9 cellular contexts compared by ENCODE assay signal in the genomic region with DNA sequence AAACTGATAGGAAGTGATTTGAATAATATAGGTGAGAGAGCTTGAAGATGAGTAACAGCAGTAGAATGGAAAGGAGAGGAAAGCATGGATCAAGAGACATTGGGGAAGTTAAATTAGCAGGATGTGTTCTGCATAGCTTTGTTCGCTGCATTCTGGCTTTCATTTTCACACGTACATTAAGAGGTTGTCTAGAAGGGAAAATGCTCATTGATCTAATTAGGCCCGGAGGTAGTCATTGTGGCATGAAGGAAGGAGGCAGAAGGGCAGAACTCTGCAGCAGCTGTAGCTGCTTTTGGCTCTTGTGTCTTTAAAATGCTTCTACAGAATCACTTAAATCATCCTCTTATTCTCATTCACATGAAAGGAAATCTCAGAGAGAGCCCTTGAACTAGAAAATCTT. TPM values are rescaled to one million over a fixed set of nuclear protein-coding genes. Genes with fewer than 3 reads are reported as not detected.
DNase-seq lines count a peak whose midpoint lies in the region; ATAC-seq, FAIRE-seq and TF ChIP-seq lines count a peak whose summit lies in the region.
"Had no signal": no experiment of that assay in that cellular context is flagged by ENCODE, and none has a peak within 500 bp of the region (broad histone marks: within the 10 kb centered on the region; RNA-seq: fewer than 3 reads in every experiment).

No MANE protein-coding gene starts in this region.

- peaks cover 6 to 10% of the 10 kb centered on the region in 2 donors for H3K4me1 ChIP-seq in naive thymus-derived CD4-positive, alpha-beta T cell (ENCODE audit: control insufficient read depth in 2 of 2, insufficient read depth in 2 of 2, low read length in 2 of 2)
- H3K4me1 ChIP-seq in HepG2 (ENCODE audit: insufficient read depth, low read length): no peaks in the 10 kb centered on the region

- no peak overlapping the region for H3K9ac ChIP-seq in HepG2 (ENCODE audit: insufficient read depth, low read depth, low read length)

- peak; percentile 86 for ATAC-seq in GM19035 (IDR thresholded peaks at IDR 0.05; ENCODE audit: unreplicated experiment)
- ATAC-seq in HG02642 (IDR thresholded peaks at IDR 0.05; ENCODE audit: poor library complexity, unreplicated experiment): peak; percentile 84
- ATAC-seq in naive thymus-derived CD4-positive, alpha-beta T cell: no peak
- ATAC-seq in HepG2: no peak

- POLR2A ChIA-PET in naive thymus-derived CD4-positive, alpha-beta T cell (lab: Charles Lee): no interaction called here
- POLR2A ChIA-PET in HepG2 (lab: Yijun Ruan, JAX): no interaction called here
- POLR2A ChIA-PET in HEK293T (lab: Yijun Ruan, JAX): no interaction called here

- CTCF ChIA-PET in naive thymus-derived CD4-positive, alpha-beta T cell (lab: Charles Lee): interaction anchor here (1.4 kb wide), 1 partner anchor 9 kb away, joined by 4 read pairs; no protein-coding TSS in a partner anchor
- CTCF ChIA-PET in HepG2 (lab: Yijun Ruan, JAX; ENCODE audit: low intra/inter-chr PET ratio, low total read pairs) (no interaction called here), HEK293T (lab: Yijun Ruan, JAX) (interaction anchor here (1.3 kb wide), 1 partner anchor 10 kb away, joined by 6 read pairs; no protein-coding TSS in a partner anchor)

- no peak overlapping the region for H2AFZ ChIP-seq in HepG2 (ENCODE audit: low read length)

- H3K79me2 ChIP-seq in HepG2 (ENCODE audit: insufficient read depth, low read length): no peaks in the 10 kb centered on the region

- no peaks in the 10 kb centered on the region for H3K36me3 ChIP-seq in naive thymus-derived CD4-positive, alpha-beta T cell (ENCODE audit: control insufficient read depth in 2 of 3, insufficient read depth in 3 of 3, low read length in 3 of 3)
- no peaks in the 10 kb centered on the region for H3K36me3 ChIP-seq in HepG2 (replicated peaks in 1 of 2; ENCODE audit: control insufficient read depth in 1 of 2, insufficient read depth in 2 of 2, low read length in 2 of 2)

- H4K20me1 ChIP-seq in HepG2 (ENCODE audit: insufficient read depth, low read length): no peaks in the 10 kb centered on the region

- no peaks in the 10 kb centered on the region for H3K27me3 ChIP-seq in naive thymus-derived CD4-positive, alpha-beta T cell (ENCODE audit: control insufficient read depth in 2 of 2, insufficient read depth in 2 of 2, low read length in 2 of 2)
- H3K27me3 ChIP-seq in HepG2 (ENCODE audit: control insufficient read depth in 1 of 2, insufficient read depth in 2 of 2, low read length in 2 of 2): no peaks in the 10 kb centered on the region

- H3K4me3 Mint-ChIP-seq in naive thymus-derived CD4-positive, alpha-beta T cell: peak overlapping the region; percentile 0 to 68 (median 44)
- H3K4me3 Mint-ChIP-seq: T-helper 1 cell treated with Interleukin-12 subunit alpha and Interleukin-12 subunit beta and Interleukin-4 antibody, amounts not matched to agents 30 μg/mL and 1 μg/mL, for 36 hours had no signal

- FAIRE-seq in HepG2 (lab: Jason Lieb, UNC): no peak

- H3K36me3 Mint-ChIP-seq in naive thymus-derived CD4-positive, alpha-beta T cell: peaks cover 0 to under 1% (median 0%) of the 10 kb centered on the region in 5 donors

- peaks cover 0 to under 1% (median 0%) of the 10 kb centered on the region in 11 donors for H3K9me3 Mint-ChIP-seq in naive thymus-derived CD4-positive, alpha-beta T cell
- H3K9me3 Mint-ChIP-seq: T-helper 1 cell treated with Interleukin-12 subunit alpha and Interleukin-12 subunit beta and Interleukin-4 antibody, amounts not matched to agents 30 μg/mL and 1 μg/mL, for 36 hours had no signal

- TF ChIP-seq RAD21 in HepG2 (CRISPR knock-in tag; IDR thresholded peaks at IDR 0.05): no peak

- no TSS peak for BruUV-seq in HepG2 (replicated peaks; lab: Mats Ljungman, UMichigan)

- no peak overlapping the region for H3K4me2 ChIP-seq in HepG2 (ENCODE audit: low read depth, low read length)

- peaks cover 0 to 9% (median 0%) of the 10 kb centered on the region in 5 donors for H3K27me3 Mint-ChIP-seq in naive thymus-derived CD4-positive, alpha-beta T cell

- in situ Hi-C loops in HepG2 (cut with HindIII; ENCODE audit: extremely low pct_ligation_motif_present, low pct_unique_long_range_greater_than_20kb): loop anchor here (25.0 kb wide), 1 partner anchor 352 kb away; no protein-coding TSS in a partner anchor

- intact Hi-C loops in naive thymus-derived CD4-positive, alpha-beta T cell (cut with micrococcal nuclease): no loop called here
- intact Hi-C loops in HepG2 (cut with micrococcal nuclease; ENCODE audit: unreplicated experiment): no loop called here

- peak overlapping the region in 7 of 9 donors; percentile 0 to 69 (median 16) for H3K27ac Mint-ChIP-seq in naive thymus-derived CD4-positive, alpha-beta T cell
- H3K27ac Mint-ChIP-seq: T-helper 1 cell treated with Interleukin-12 subunit alpha and Interleukin-12 subunit beta and Interleukin-4 antibody, amounts not matched to agents 30 μg/mL and 1 μg/mL, for 36 hours had no signal

- DNase-seq in OCI-M1 (lab: John Stamatoyannopoulos, UW): peak; percentile 30
- peak in 1 of 9 donors; percentile 4 for DNase-seq in naive thymus-derived CD4-positive, alpha-beta T cell
- DNase-seq in SKM-1 treated with dmso at 0.1 percent for 144 hours (lab: John Stamatoyannopoulos, UW; ENCODE audit: unreplicated experiment): no peak
- DNase-seq in 8988T: no peak
- no peak for DNase-seq in HepG2 (ENCODE audit: low spot score)
- DNase-seq in HEK293T (ENCODE audit: extremely low spot score): no peak

- H3K4me3 ChIP-seq in naive thymus-derived CD4-positive, alpha-beta T cell (ENCODE audit: low read length): peak overlapping the region; percentile 24
- H3K4me3 ChIP-seq in HepG2 (replicated peaks in 1 of 3; ENCODE audit: insufficient read depth in 1 of 3, low read depth in 2 of 3, low read length in 3 of 3): no peak overlapping the region

- no peak for TF ChIP-seq EP300 in HepG2 (IDR thresholded peaks at IDR 0.05; ENCODE audit: low read depth in 2 of 2, low read length in 2 of 2)
- TF ChIP-seq EP300 in HepG2 (CRISPR knock-in tag; IDR thresholded peaks at IDR 0.05; ENCODE audit: borderline replicate concordance): no peak

- no peak for TF ChIP-seq CTCF in HepG2 (CRISPR knock-in tag; IDR thresholded peaks at IDR 0.05)

- WGBS in HepG2 (ENCODE audit: low lambda C conversion rate): 0% methylated on average over 3 of the region's 3 CpGs

- no peak for TF ChIP-seq POLR2A in HepG2 (IDR thresholded peaks at IDR 0.05; ENCODE audit: insufficient read depth in 1 of 2, low read depth in 2 of 2, low read length in 2 of 2)

- no peaks in the 10 kb centered on the region for H3K9me3 ChIP-seq in naive thymus-derived CD4-positive, alpha-beta T cell (ENCODE audit: control insufficient read depth in 2 of 3, low read length in 3 of 3)
- no peaks in the 10 kb centered on the region for H3K9me3 ChIP-seq in HepG2 (ENCODE audit: low read length)

- H3K4me1 Mint-ChIP-seq in naive thymus-derived CD4-positive, alpha-beta T cell: peaks cover 5 to 21% (median 16%) of the 10 kb centered on the region in 7 donors

- H3K27ac ChIP-seq in naive thymus-derived CD4-positive, alpha-beta T cell (ENCODE audit: low read depth, low read length): no peak overlapping the region
- H3K27ac ChIP-seq in HepG2 (ENCODE audit: extremely low read length, insufficient read depth, low read length): no peak overlapping the region

TF ChIP-seq in HEK293T, 16 proteins besides CTCF, POLR2A, EP300 and RAD21:
- TF ChIP-seq, protein P1, sequence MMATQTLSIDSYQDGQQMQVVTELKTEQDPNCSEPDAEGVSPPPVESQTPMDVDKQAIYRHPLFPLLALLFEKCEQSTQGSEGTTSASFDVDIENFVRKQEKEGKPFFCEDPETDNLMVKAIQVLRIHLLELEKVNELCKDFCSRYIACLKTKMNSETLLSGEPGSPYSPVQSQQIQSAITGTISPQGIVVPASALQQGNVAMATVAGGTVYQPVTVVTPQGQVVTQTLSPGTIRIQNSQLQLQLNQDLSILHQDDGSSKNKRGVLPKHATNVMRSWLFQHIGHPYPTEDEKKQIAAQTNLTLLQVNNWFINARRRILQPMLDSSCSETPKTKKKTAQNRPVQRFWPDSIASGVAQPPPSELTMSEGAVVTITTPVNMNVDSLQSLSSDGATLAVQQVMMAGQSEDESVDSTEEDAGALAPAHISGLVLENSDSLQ (IDR thresholded peaks at IDR 0.05): no peak
- TF ChIP-seq SUZ12 (IDR thresholded peaks at IDR 0.05) (no peak), FOXA1 (IDR thresholded peaks at IDR 0.05) (no peak), NFRKB (IDR thresholded peaks at IDR 0.05) (no peak), LEF1 (IDR thresholded peaks at IDR 0.05; ENCODE audit: borderline replicate concordance) (no peak), FOXK2 (IDR thresholded peaks at IDR 0.05) (no peak), HDGF (IDR thresholded peaks at IDR 0.05; ENCODE audit: borderline replicate concordance) (no peak), ARNT (IDR thresholded peaks at IDR 0.05) (no peak), BHLHE40 (IDR thresholded peaks at IDR 0.05; ENCODE audit: borderline replicate concordance) (no peak), SP1 (IDR thresholded peaks at IDR 0.05) (no peak)
TF ChIP-seq in HEK293T: peak in this region for 0.

RNA-seq across cellular contexts. Expression of a gene that starts 40.3 kb away (rescaled TPM):
- not detected for total RNA-seq in naive thymus-derived CD4-positive, alpha-beta T cell
- under 1 TPM; 0.09 to 0.17 TPM for polyA plus RNA-seq in naive thymus-derived CD4-positive, alpha-beta T cell
- not detected in 2 replicates for total RNA-seq in HepG2 (2016; rRNA removed; fragmentation: Illumina TruSeq; extraction: Trizol)
- total RNA-seq in HepG2 (2016; cell fraction: cytosol; rRNA removed; fragmentation: Illumina TruSeq; extraction: Trizol; ENCODE audit: low read depth): not detected in 2 replicates
- total RNA-seq in HepG2 (2016; cell fraction: insoluble cytoplasmic fraction; rRNA removed; fragmentation: Illumina TruSeq; extraction: Trizol): not detected in 2 replicates
- total RNA-seq in HepG2 (2016; cell fraction: membrane; rRNA removed; fragmentation: Illumina TruSeq; extraction: Trizol): not detected in 2 replicates
- total RNA-seq in HepG2 (2016; cell fraction: nucleus; rRNA removed; fragmentation: Illumina TruSeq; extraction: Trizol): not detected in 2 replicates
- not detected in 2 replicates for polyA plus RNA-seq in HepG2 (2011; rRNA removed)
- not detected in 2 replicates for polyA plus RNA-seq in HepG2 (2011; cell fraction: cytosol; rRNA removed)
- not detected in 2 replicates for polyA plus RNA-seq in HepG2 (2011; cell fraction: nucleus; rRNA removed)
- 0.15 and 0.16 TPM in 2 replicates for polyA plus RNA-seq in HepG2 (2012)
- not detected in 2 replicates for polyA plus RNA-seq in HepG2 (2016; cell fraction: cytosol; fragmentation: Illumina TruSeq; extraction: Trizol; ENCODE audit: low read depth)
- polyA plus RNA-seq in HepG2 (2016; cell fraction: insoluble cytoplasmic fraction; fragmentation: Illumina TruSeq; extraction: Trizol; ENCODE audit: low read depth): not detected in 2 replicates
- not detected in 2 replicates for polyA plus RNA-seq in HepG2 (2016; cell fraction: membrane; fragmentation: Illumina TruSeq; extraction: Trizol; ENCODE audit: low read depth)
- not detected in 2 replicates for polyA plus RNA-seq in HepG2 (2016; cell fraction: nucleus; fragmentation: Illumina TruSeq; extraction: Trizol; ENCODE audit: insufficient read depth, low read depth)
- not detected in 2 replicates for polyA minus RNA-seq in HepG2 (2011; rRNA and poly(A)+ RNA removed; ENCODE audit: low replicate concordance)
- not detected in 2 replicates for polyA minus RNA-seq in HepG2 (2011; cell fraction: cytosol; rRNA and poly(A)+ RNA removed)
- 0.12 and 0.13 TPM in 2 replicates for polyA minus RNA-seq in HepG2 (2011; cell fraction: nucleus; rRNA and poly(A)+ RNA removed)

Comparison
In these comparisons a context has a peak if more than half of its experiments do, and no peak if none do; other contexts are left out.
1. ATAC-seq: peak in GM19035 (single experiment) and HG02642 (single experiment); none in naive thymus-derived CD4-positive, alpha-beta T cell (single experiment) and HepG2 (single experiment).